21 cellular contexts compared by ENCODE assay signal in the genomic region with DNA sequence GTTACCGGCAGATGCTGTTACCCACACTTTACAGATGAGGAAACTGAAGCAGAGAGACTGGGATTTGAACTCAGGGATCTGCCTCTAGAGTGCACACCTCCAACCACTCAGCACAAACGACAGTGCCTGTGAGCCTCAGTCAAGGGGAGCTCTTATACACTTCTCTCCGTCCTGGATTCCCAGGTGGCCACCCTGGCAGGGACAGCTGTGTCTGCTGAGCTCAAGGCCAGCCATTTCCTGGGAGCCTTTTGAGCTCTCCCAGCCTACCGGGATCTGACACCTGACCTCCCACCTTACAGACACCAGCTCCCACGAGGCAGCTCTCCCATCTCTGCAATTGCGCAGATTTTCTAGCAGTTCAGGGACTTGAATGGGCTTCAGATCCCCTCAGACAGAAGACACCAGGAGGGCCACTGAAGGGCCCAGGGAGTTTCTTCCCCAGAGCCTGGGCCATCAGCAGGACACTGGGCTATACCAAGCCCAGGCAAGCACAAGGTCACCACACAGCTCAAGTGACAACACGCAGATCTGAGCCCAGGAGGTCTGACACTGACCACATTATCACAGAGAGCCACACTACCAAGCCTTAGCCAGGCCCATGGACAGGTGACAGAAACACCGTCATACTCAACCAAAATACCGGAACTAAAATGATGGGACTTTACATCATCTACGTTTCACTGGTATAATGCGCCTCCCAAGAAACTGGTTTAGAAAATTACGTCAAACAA. TPM values are rescaled to one million over a fixed set of nuclear protein-coding genes. Genes with fewer than 3 reads are reported as not detected.
DNase-seq lines count a peak whose midpoint lies in the region; ATAC-seq, FAIRE-seq and TF ChIP-seq lines count a peak whose summit lies in the region.
"Had no signal": no experiment of that assay in that cellular context is flagged by ENCODE, and none has a peak within 500 bp of the region (broad histone marks: within the 10 kb centered on the region; RNA-seq: fewer than 3 reads in every experiment).

No MANE protein-coding gene starts in this region.

- TF ChIP-seq EP300 in H1 (IDR thresholded peaks at IDR 0.05; ENCODE audit: borderline replicate concordance in 1 of 2, low read depth in 2 of 2, low read length in 2 of 2) = no peak

- H2AK5ac ChIP-seq in H1 (ENCODE audit: low read depth, low read length) (0 out of 2 replicates have a peak overlapping the region, but pooled peaks have one; percentile 65), neuronal stem cell (ENCODE audit: low read depth, low read length) (peak overlapping the region; percentile 50)

- no peak overlapping the region for H2BK120ac ChIP-seq in H1 (replicated peaks; ENCODE audit: low read depth, low read length)
- H2BK120ac ChIP-seq in neuronal stem cell (ENCODE audit: low read depth, low read length) = no peak overlapping the region

- H3K23me2 ChIP-seq in H1 (ENCODE audit: low read depth, low read length) = no peaks in the 10 kb centered on the region

- CTCF ChIA-PET in H1 (lab: Charles Lee; ENCODE audit: partially characterized antibody) = interaction anchor here (0.6 to 3.0 kb wide), 6 partner anchors 12 to 189 kb away, joined by 3 to 22 read pairs (median 4); no protein-coding TSS in a partner anchor

- no peak overlapping the region for H3K56ac ChIP-seq in H1 (replicated peaks; ENCODE audit: insufficient read length, low read depth, low read length)

- H4K91ac ChIP-seq in H1 (replicated peaks; ENCODE audit: insufficient read length, low read length) (no peak overlapping the region), neuronal stem cell (ENCODE audit: low read depth, low read length, poor library complexity) (no peak overlapping the region)

- H3K36me3 ChIP-seq in H1 (ENCODE audit: control insufficient read depth in 2 of 4, insufficient read depth in 4 of 4, low read length in 3 of 4) = no peaks in the 10 kb centered on the region
- peaks cover 0 to 39% of the 10 kb centered on the region in 2 donors for H3K36me3 ChIP-seq in neuronal stem cell (replicated peaks in 1 of 2; ENCODE audit: control insufficient read depth in 2 of 2, insufficient read depth in 2 of 2, low read length in 2 of 2)
- H3K36me3 ChIP-seq in skeletal muscle tissue (ENCODE audit: control insufficient read depth in 3 of 3, insufficient read depth in 3 of 3, low read length in 3 of 3) = peaks cover 27 to 74% (median 55%) of the 10 kb centered on the region in 3 donors
- H3K36me3 ChIP-seq: BLaER1 had no signal

- H3K4me1 ChIP-seq in H1 (replicated peaks in 1 of 4; ENCODE audit: control insufficient read depth in 3 of 4, insufficient read depth in 4 of 4, low read length in 3 of 4) = peaks cover 0 to 24% (median 17%) of the 10 kb centered on the region in 4 experiments; a peak in 6 of 7 replicates
- H3K4me1 ChIP-seq in neuronal stem cell (ENCODE audit: control insufficient read depth in 2 of 2, insufficient read depth in 1 of 2, low read depth in 1 of 2, low read length in 2 of 2) = peaks cover 11 to 24% of the 10 kb centered on the region in 2 donors
- H3K4me1 ChIP-seq in skeletal muscle tissue (ENCODE audit: control insufficient read depth in 3 of 3, insufficient read depth in 3 of 3, low read length in 3 of 3) = peaks cover 15 to 39% (median 35%) of the 10 kb centered on the region in 3 donors

- 0 out of 2 replicates have a peak overlapping the region, but pooled peaks have one; percentile 60 for H2BK12ac ChIP-seq in H1 (ENCODE audit: low read depth, low read length)
- H2BK12ac ChIP-seq in neuronal stem cell (ENCODE audit: low read length) = no peak overlapping the region

- no peak overlapping the region; the same call in 1 of the 2 replicates for H4K8ac ChIP-seq in H1 (ENCODE audit: extremely low read depth, insufficient read depth, low read length)
- H4K8ac ChIP-seq in neuronal stem cell (ENCODE audit: low read depth, low read length) = no peak overlapping the region

- no peaks in the 10 kb centered on the region for H3K9me3 ChIP-seq in H1 (ENCODE audit: insufficient read depth in 2 of 2, low read depth in 1 of 2, low read length in 1 of 2)
- H3K9me3 ChIP-seq in neuronal stem cell (replicated peaks in 1 of 2; ENCODE audit: control insufficient read depth in 2 of 2, insufficient read depth in 1 of 2, low read depth in 1 of 2, low read length in 2 of 2) = no peaks in the 10 kb centered on the region
- H3K9me3 ChIP-seq in skeletal muscle tissue (ENCODE audit: control insufficient read depth in 3 of 3, low read length in 3 of 3) = no peaks in the 10 kb centered on the region
- H3K9me3 ChIP-seq: BLaER1 had no signal

- peaks cover 0 to 15% (median 5%) of the 10 kb centered on the region in 4 experiments; a peak in 5 of 7 replicates for H3K27me3 ChIP-seq in H1 (replicated peaks in 1 of 4; ENCODE audit: control insufficient read depth in 3 of 4, extremely low read depth in 1 of 4, insufficient read depth in 3 of 4, low read length in 3 of 4)
- H3K27me3 ChIP-seq in neuronal stem cell (ENCODE audit: control insufficient read depth in 3 of 3, insufficient read depth in 3 of 3, low read depth in 1 of 3, low read length in 3 of 3) = peaks cover 0 to 9% (median 0%) of the 10 kb centered on the region in 3 experiments
- H3K27me3 ChIP-seq in skeletal muscle tissue (ENCODE audit: control insufficient read depth in 3 of 3, insufficient read depth in 3 of 3, low read length in 3 of 3) = no peaks in the 10 kb centered on the region

- 94% methylated on average over 12 of the region's 12 CpGs; no CpG with 5 or more reads in 1 of the 2 experiments for WGBS in H1 (ENCODE audit: extremely low coverage in 1 of 2, insufficient coverage in 1 of 2, insufficient read length in 1 of 2, insufficient replicate concordance in 2 of 2, low coverage in 1 of 2, low lambda C conversion rate in 2 of 2, missing lambda C conversion rate in 1 of 2), 2 experiments
- no CpG with 5 or more reads among the region's 12 CpGs for WGBS in neuronal stem cell (ENCODE audit: extremely low coverage in 2 of 2, insufficient read length in 2 of 2, insufficient replicate concordance in 1 of 2), 2 donors

- H3K4ac ChIP-seq in H1 (replicated peaks; ENCODE audit: insufficient read length, low read depth, low read length) (no peak overlapping the region), neuronal stem cell (ENCODE audit: low read length) (no peak overlapping the region)

- no peak overlapping the region for H4K5ac ChIP-seq in H1 (ENCODE audit: insufficient read length, low read depth, low read length)

- H3K18ac ChIP-seq in H1 (ENCODE audit: extremely low read depth, low read length) (0 out of 2 replicates have a peak overlapping the region, but pooled peaks have one; percentile 29), neuronal stem cell (ENCODE audit: low read length) (peak overlapping the region; percentile 19)

- H3K27ac ChIP-seq in H1 (ENCODE audit: low read depth, low read length) = no peak overlapping the region
- H3K27ac ChIP-seq in neuronal stem cell (replicated peaks; ENCODE audit: low read length) = no peak overlapping the region
- peak overlapping the region; percentile 77 for H3K27ac ChIP-seq in skeletal muscle tissue (ENCODE audit: low read depth, low read length)
- H3K27ac ChIP-seq: BLaER1, GM23248 had no signal

- TF ChIP-seq RAD21 in H1 (IDR thresholded peaks at IDR 0.05 in 1 of 2, conservative IDR thresholded peaks at IDR 0.05 in 1 of 2; ENCODE audit: low read depth in 2 of 2, low read length in 2 of 2) = no peak

- H3K79me2 ChIP-seq in H1 (ENCODE audit: control insufficient read depth in 1 of 2, insufficient read depth in 2 of 2, low read length in 2 of 2) = no peaks in the 10 kb centered on the region

- peak; percentile 35 for DNase-seq in Right ventricle myocardium inferior (ENCODE audit: missing footprints)
- DNase-seq in left cardiac atrium = no peak
- DNase-seq in H1 (ENCODE audit: low read depth in 1 of 2, low spot score in 2 of 2) = no peak
- DNase-seq in neuronal stem cell (ENCODE audit: low spot score) = no peak
- DNase-seq in DMS79 treated with DMSO at 0.1 percent for 48 hours (lab: John Stamatoyannopoulos, UW) = no peak
- DNase-seq in left colon = no peak
- DNase-seq in NCI-H2227 treated with DMSO at 0.1 percent for 48 hours (lab: John Stamatoyannopoulos, UW) = no peak
- DNase-seq: 8988T; CD4-positive, alpha-beta memory T cell; DMS153; DMS79; GF-D8; GM23248; HFFc6 had no signal

- POLR2A ChIA-PET in H1 (lab: Charles Lee; ENCODE audit: partially characterized antibody) = interaction anchor here (0.7 to 7.1 kb wide), 4 partner anchors 13 to 23 kb away, joined by 3 to 66 read pairs (median 6); no protein-coding TSS in a partner anchor

- TF ChIP-seq POLR2A in H1 (IDR thresholded peaks at IDR 0.05; ENCODE audit: control extremely low read depth in 1 of 2, low read depth in 2 of 2, low read length in 2 of 2) = no peak

- FAIRE-seq in H1 (lab: Jason Lieb, UNC) = no peak
- FAIRE-seq: GM12891, GM19239, H54 had no signal

- no peaks in the 10 kb centered on the region for H4K20me1 ChIP-seq in H1 (replicated peaks in 1 of 2; ENCODE audit: control insufficient read depth in 1 of 2, insufficient read depth in 2 of 2, low read length in 2 of 2)

- H2BK5ac ChIP-seq in H1 (ENCODE audit: low read depth, low read length) = peak overlapping the region; percentile 44; the same call in 1 of the 2 replicates
- H2BK5ac ChIP-seq in neuronal stem cell (ENCODE audit: low read length) = no peak overlapping the region

- H3K4me2 ChIP-seq in H1 (ENCODE audit: insufficient read depth in 1 of 2, low read depth in 2 of 2, low read length in 2 of 2) (no peak overlapping the region), neuronal stem cell (ENCODE audit: insufficient read depth, low read length, poor library complexity, severe bottlenecking) (no peak overlapping the region)
- H3K4me2 ChIP-seq: BLaER1 had no signal

- H3K23ac ChIP-seq in H1 (ENCODE audit: insufficient read length) (no peak overlapping the region), neuronal stem cell (ENCODE audit: low read depth, low read length, poor library complexity) (no peak overlapping the region)

- intact Hi-C loops in Right ventricle myocardium inferior (cut with DNase I) = no loop called here
- intact Hi-C loops in left cardiac atrium (cut with DNase I) = no loop called here
- intact Hi-C loops in left colon (cut with DNase I, micrococcal nuclease) = no loop called here

- H2BK15ac ChIP-seq in H1 (ENCODE audit: low read length) (peak overlapping the region; percentile 95; the same call in 1 of the 2 replicates), neuronal stem cell (ENCODE audit: low read length) (peak overlapping the region; percentile 38)

- H3K9ac ChIP-seq in H1 (replicated peaks in 1 of 4; ENCODE audit: extremely low read depth in 1 of 4, low read depth in 3 of 4, low read length in 3 of 4) (no peak overlapping the region), neuronal stem cell (ENCODE audit: low read depth, low read length, poor library complexity) (peak overlapping the region; percentile 53), skeletal muscle tissue (ENCODE audit: low read depth in 1 of 3, low read length in 3 of 3) (peak overlapping the region in 2 of 3 donors; percentile 19 to 79)
- H3K9ac ChIP-seq: BLaER1, GM23248 had no signal

- no peak overlapping the region for H3K4me3 ChIP-seq in H1 (ENCODE audit: extremely low read depth in 1 of 4, insufficient read depth in 2 of 4, low read depth in 3 of 4, low read length in 4 of 4)
- no peak overlapping the region for H3K4me3 ChIP-seq in neuronal stem cell (ENCODE audit: low read length in 2 of 2)
- no peak overlapping the region for H3K4me3 ChIP-seq in skeletal muscle tissue (ENCODE audit: low read length in 3 of 3)
- H3K4me3 ChIP-seq: BLaER1, GM23248 had no signal

- H2BK20ac ChIP-seq in H1 (ENCODE audit: low read length) = no peak overlapping the region

- H2AFZ ChIP-seq in H1 (ENCODE audit: low read length) (no peak overlapping the region), neuronal stem cell (ENCODE audit: low read length) (no peak overlapping the region)
- H2AFZ ChIP-seq: GM23248 had no signal

- no peaks in the 10 kb centered on the region for H3K79me1 ChIP-seq in H1 (ENCODE audit: low read depth, low read length)
- no peaks in the 10 kb centered on the region for H3K79me1 ChIP-seq in neuronal stem cell (ENCODE audit: low read depth, low read length)

- ATAC-seq in Right ventricle myocardium inferior (no peak), left cardiac atrium (no peak), left colon (no peak)
- ATAC-seq: HCT116 had no signal

- H3K14ac ChIP-seq in H1 (ENCODE audit: insufficient read length) (no peak overlapping the region), neuronal stem cell (ENCODE audit: low read length) (no peak overlapping the region)

- no peak for TF ChIP-seq CTCF in H1 (IDR thresholded peaks at IDR 0.05; ENCODE audit: control extremely low read depth in 1 of 3, insufficient read depth in 1 of 3, low read depth in 1 of 3, low read length in 3 of 3)

RNA-seq across cellular contexts. Expression of gene PDGFB, which starts 17.1 kb away (rescaled TPM):
- total RNA-seq in Right ventricle myocardium inferior (19.7 TPM), left cardiac atrium (10 to 100 TPM; 17.5 to 51.2 TPM), skeletal muscle tissue (8.9 TPM), left colon (1 to 10 TPM; 2.7 to 5.3 TPM)
- total RNA-seq in H1 (2021; fragmentation: NEBNext Ultra II Directional; extraction: Animal tissue kit (Norgen Biotek cat#: 25700)) = 8.5 and 9.6 TPM in 2 replicates
- polyA plus RNA-seq in H1 (2011; rRNA removed) = 3.9 and 5.5 TPM in 2 replicates
- 6.1 TPM for polyA plus RNA-seq in H1 (2011; cell fraction: cytosol; rRNA removed)
- 10.9 TPM for polyA plus RNA-seq in H1 (2011; cell fraction: nucleus; rRNA removed)
- 2.6 to 3.9 TPM (median 3.8 TPM) in 4 replicates for polyA plus RNA-seq in H1 (2012, experiment 1 of 2)
- 4.1 TPM for polyA plus RNA-seq in H1 (2012, experiment 2 of 2)
- 4.9 TPM for polyA plus RNA-seq in H1 (2013, experiment 1 of 2)
- polyA plus RNA-seq in H1 (2013, experiment 2 of 2) = 6.0 TPM
- polyA minus RNA-seq in H1 (2011; rRNA and poly(A)+ RNA removed) = 3.0 and 5.3 TPM in 2 replicates
- polyA minus RNA-seq in H1 (2011; cell fraction: cytosol; rRNA and poly(A)+ RNA removed) = 5.7 TPM
- 3.5 TPM for polyA minus RNA-seq in H1 (2011; cell fraction: nucleus; rRNA and poly(A)+ RNA removed)
- polyA plus RNA-seq in neuronal stem cell (2013, experiment 1 of 2) = 2.6 TPM
- 2.8 TPM for polyA plus RNA-seq in neuronal stem cell (2013, experiment 2 of 2)
- total RNA-seq: GM23248, HFFc6 had no signal
- polyA plus RNA-seq: CD14-positive monocyte had no signal

Comparison
In these comparisons a context has a peak if more than half of its experiments do, and no peak if none do; other contexts are left out.
1. H3K9ac ChIP-seq: peak in neuronal stem cell (single experiment) and skeletal muscle tissue (2 of 3); none in H1 (0 of 4).